Comparison of ENCODE assay signal across 10 cellular contexts in the genomic region with DNA sequence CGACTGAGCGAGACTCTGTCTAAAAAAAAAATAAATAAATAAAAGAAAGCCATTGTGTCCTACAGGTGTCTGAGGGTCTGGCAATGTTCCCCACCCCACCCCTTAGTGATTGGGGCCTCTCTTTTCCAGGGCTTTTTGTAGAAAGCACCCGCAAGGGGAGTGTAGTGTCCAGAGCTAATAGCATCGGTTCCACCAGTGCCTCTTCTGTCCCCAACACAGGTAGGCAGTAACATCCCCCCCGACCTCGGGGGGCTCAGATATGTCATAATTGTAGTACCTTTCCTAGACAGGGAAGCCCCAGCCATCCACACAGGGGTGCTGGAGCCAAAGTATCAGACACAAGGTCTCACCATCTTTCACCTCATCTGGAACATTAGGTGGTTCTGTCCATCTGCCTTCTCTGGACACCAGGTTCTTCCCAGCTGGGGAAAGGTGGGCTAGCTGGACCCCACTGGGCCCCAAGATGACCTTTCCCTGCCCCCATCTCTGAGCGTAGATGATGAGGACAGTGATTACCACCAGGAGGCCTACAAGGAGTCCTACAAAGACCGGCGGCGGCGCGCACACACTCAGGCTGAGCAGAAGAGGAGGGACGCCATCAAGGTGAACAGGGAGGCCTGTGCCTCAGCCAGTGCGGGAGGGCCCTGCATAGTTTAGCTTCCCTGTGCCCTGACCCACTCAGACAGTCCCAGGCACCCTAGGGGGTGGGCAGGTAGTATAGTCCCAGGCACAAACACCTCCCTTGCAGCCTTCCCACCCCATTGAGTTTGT. TPM values are rescaled to one million over a fixed set of nuclear protein-coding genes. Genes with fewer than 3 reads are reported as not detected.
DNase-seq lines count a peak whose midpoint lies in the region; ATAC-seq and TF ChIP-seq lines count a peak whose summit lies in the region.
"Had no signal": no experiment of that assay in that cellular context is flagged by ENCODE, and none has a peak within 500 bp of the region (broad histone marks: within the 10 kb centered on the region; RNA-seq: fewer than 3 reads in every experiment).

No MANE protein-coding gene starts in this region.

- peaks cover 23 to 44% (median 25%) of the 10 kb centered on the region in 3 donors for H3K4me1 Mint-ChIP-seq in CD8-positive, alpha-beta memory T cell
- H3K4me1 Mint-ChIP-seq in endodermal cell (peaks cover 8% of the 10 kb centered on the region), osteocyte (ENCODE audit: unreplicated experiment) (peaks cover 18% of the 10 kb centered on the region)

- H3K4me3 ChIP-seq in CD8-positive, alpha-beta memory T cell (ENCODE audit: low read length): no peak overlapping the region
- peak overlapping the region; percentile 49 for H3K4me3 ChIP-seq in NB4 (ENCODE audit: low read depth, low read length)
- H3K4me3 ChIP-seq in endodermal cell (ENCODE audit: low read length): no peak overlapping the region

- H3K9ac ChIP-seq in endodermal cell (ENCODE audit: extremely low read depth, low read length, poor library complexity, severe bottlenecking): no peak overlapping the region

- WGBS in endodermal cell (ENCODE audit: insufficient coverage in 1 of 2, insufficient read length in 1 of 2), 2 experiments: 91 to 96% methylated on average over 6 to 14 of the region's 14 CpGs

- no peak for TF ChIP-seq POLR2A in NB4 (IDR thresholded peaks at IDR 0.05; ENCODE audit: extremely low read depth, insufficient read length)

- H3K36me3 Mint-ChIP-seq in CD8-positive, alpha-beta memory T cell: peaks cover 0 to 82% (median 17%) of the 10 kb centered on the region in 3 donors
- peaks cover 54% of the 10 kb centered on the region for H3K36me3 Mint-ChIP-seq in endodermal cell (ENCODE audit: low read depth)
- H3K36me3 Mint-ChIP-seq in osteocyte (ENCODE audit: unreplicated experiment): peaks cover 27% of the 10 kb centered on the region

- peaks cover 46% of the 10 kb centered on the region for H3K36me3 ChIP-seq in CD8-positive, alpha-beta memory T cell (ENCODE audit: insufficient read depth, low read length)
- H3K36me3 ChIP-seq in endodermal cell (ENCODE audit: control insufficient read depth, insufficient read depth, low read length): peaks cover 81% of the 10 kb centered on the region

- H3K9me3 ChIP-seq in CD8-positive, alpha-beta memory T cell (ENCODE audit: low read length): no peaks in the 10 kb centered on the region
- no peaks in the 10 kb centered on the region for H3K9me3 ChIP-seq in endodermal cell (ENCODE audit: control insufficient read depth, low read length)

- TF ChIP-seq CTCF in NB4 (IDR thresholded peaks at IDR 0.05; ENCODE audit: low read depth, low read length) (no peak), endodermal cell (conservative IDR thresholded peaks at IDR 0.05) (no peak), osteocyte (IDR thresholded peaks at IDR 0.05) (no peak)

- CTCF ChIA-PET in CD8-positive, alpha-beta memory T cell (lab: Charles Lee): interaction anchor here (1.4 to 2.9 kb wide), 3 partner anchors 9 to 21 kb away, joined by 3 to 23 read pairs (median 12); partner anchors contain the start of gene PSMC3IP

- H3K27me3 Mint-ChIP-seq in CD8-positive, alpha-beta memory T cell: no peaks in the 10 kb centered on the region
- H3K27me3 Mint-ChIP-seq in endodermal cell (ENCODE audit: insufficient read depth) (no peaks in the 10 kb centered on the region), osteocyte (ENCODE audit: unreplicated experiment) (no peaks in the 10 kb centered on the region)

- DNase-seq in CD8-positive, alpha-beta memory T cell: no peak
- DNase-seq in NB4 (ENCODE audit: low read depth): no peak
- no peak for DNase-seq in endodermal cell
- DNase-seq in osteocyte (ENCODE audit: extremely low spot score, unreplicated experiment): no peak
- no peak for DNase-seq in pons (ENCODE audit: low spot score)
- DNase-seq in germinal center (ENCODE audit: low spot score): no peak
- DNase-seq in activated CD4-positive, CD25-positive, alpha-beta regulatory T cell treated with anti-CD3 and anti-CD28 coated beads, Interleukin-2, amount 50 U/mL, for 72 hours: no peak
- DNase-seq: NCI-H2171 treated with DMSO at 0.1 percent for 48 hours; stimulated activated naive CD4-positive, alpha-beta T cell had no signal

- H3K4me3 Mint-ChIP-seq in CD8-positive, alpha-beta memory T cell: peak overlapping the region in 5 of 7 donors; percentile 54 to 96 (median 64)
- peak overlapping the region; percentile 86 for H3K4me3 Mint-ChIP-seq in endodermal cell
- peak overlapping the region; percentile 91 for H3K4me3 Mint-ChIP-seq in osteocyte (ENCODE audit: unreplicated experiment)

- no peaks in the 10 kb centered on the region for H3K27me3 ChIP-seq in CD8-positive, alpha-beta memory T cell (ENCODE audit: insufficient read depth, low read length, poor library complexity, severe bottlenecking)
- H3K27me3 ChIP-seq in endodermal cell (ENCODE audit: control insufficient read depth, insufficient read depth, low read length, poor library complexity, severe bottlenecking): no peaks in the 10 kb centered on the region

- no peaks in the 10 kb centered on the region for H3K9me3 Mint-ChIP-seq in CD8-positive, alpha-beta memory T cell
- H3K9me3 Mint-ChIP-seq in endodermal cell (no peaks in the 10 kb centered on the region), osteocyte (ENCODE audit: unreplicated experiment) (no peaks in the 10 kb centered on the region)

- POLR2A ChIA-PET in CD8-positive, alpha-beta memory T cell (lab: Charles Lee): interaction anchor here (2.5 kb wide), 1 partner anchor 9 kb away, joined by 12 read pairs; the partner anchor contains the start of gene PSMC3IP

- peak overlapping the region in 7 of 8 donors; percentile 24 to 92 (median 62) for H3K27ac Mint-ChIP-seq in CD8-positive, alpha-beta memory T cell
- H3K27ac Mint-ChIP-seq in endodermal cell (peak overlapping the region; percentile 48), osteocyte (ENCODE audit: unreplicated experiment) (peak overlapping the region; percentile 92)

- H3K27ac ChIP-seq in CD8-positive, alpha-beta memory T cell (ENCODE audit: low read depth, low read length): no peak overlapping the region
- H3K27ac ChIP-seq in endodermal cell (ENCODE audit: low read depth, low read length): no peak overlapping the region

- ATAC-seq in HG02885 (IDR thresholded peaks at IDR 0.05; ENCODE audit: poor library complexity, unreplicated experiment): no peak

- H3K4me1 ChIP-seq in CD8-positive, alpha-beta memory T cell (ENCODE audit: insufficient read depth, low read length): peaks cover 34% of the 10 kb centered on the region
- peaks cover 4% of the 10 kb centered on the region for H3K4me1 ChIP-seq in endodermal cell (ENCODE audit: control insufficient read depth, insufficient read depth, low read length)

RNA-seq across cellular contexts. Expression of gene MLX, which starts 1.6 kb away (rescaled TPM):
- total RNA-seq in CD8-positive, alpha-beta memory T cell: 10 to 100 TPM; 61.8 to 62.3 TPM
- polyA plus RNA-seq in CD8-positive, alpha-beta memory T cell: 52.1 TPM
- total RNA-seq in endodermal cell (10 to 100 TPM; 37.1 to 38.5 TPM), osteocyte (34.6 and 35.8 TPM in 2 replicates)
- 38.7 TPM for polyA plus RNA-seq in endodermal cell (2013, experiment 1 of 2)
- polyA plus RNA-seq in endodermal cell (2013, experiment 2 of 2): 34.2 TPM

RNA-seq across cellular contexts. Expression of gene COASY, which starts 6.6 kb away (rescaled TPM):
- total RNA-seq in CD8-positive, alpha-beta memory T cell: 100 to 1,000 TPM; 103 to 107 TPM
- polyA plus RNA-seq in CD8-positive, alpha-beta memory T cell: 65.6 TPM
- total RNA-seq in endodermal cell: 10 to 100 TPM; 97.7 to 99.4 TPM
- polyA plus RNA-seq in endodermal cell (2013, experiment 1 of 2): 75.8 TPM
- polyA plus RNA-seq in endodermal cell (2013, experiment 2 of 2): 59.8 TPM
- total RNA-seq in osteocyte: 51.7 and 62.7 TPM in 2 replicates

RNA-seq across cellular contexts. Expression of gene PSMC3IP, which starts 9.0 kb away (rescaled TPM):
- total RNA-seq in CD8-positive, alpha-beta memory T cell: 10 to 100 TPM; 35.9 to 36.2 TPM
- 0.83 TPM for polyA plus RNA-seq in CD8-positive, alpha-beta memory T cell
- total RNA-seq in endodermal cell (10 to 100 TPM; 27.8 to 38.6 TPM), osteocyte (5.5 and 5.6 TPM in 2 replicates)
- 29.5 TPM for polyA plus RNA-seq in endodermal cell (2013, experiment 1 of 2)
- 27.7 TPM for polyA plus RNA-seq in endodermal cell (2013, experiment 2 of 2)

RNA-seq across cellular contexts. Expression of gene HSD17B1, which starts 15.8 kb away (rescaled TPM):
- total RNA-seq in CD8-positive, alpha-beta memory T cell: under 1 TPM; 0.29 to 0.37 TPM
- polyA plus RNA-seq in CD8-positive, alpha-beta memory T cell: 0.48 TPM
- total RNA-seq in endodermal cell: 1 to 10 TPM; 2.4 to 2.8 TPM
- polyA plus RNA-seq in endodermal cell (2013, experiment 1 of 2): 2.1 TPM
- polyA plus RNA-seq in endodermal cell (2013, experiment 2 of 2): 1.2 TPM
- 1.2 and 1.4 TPM in 2 replicates for total RNA-seq in osteocyte

RNA-seq across cellular contexts. Expression of gene NAGLU, which starts 32.5 kb away (rescaled TPM):
- 10 to 100 TPM; 15.8 to 17.4 TPM for total RNA-seq in CD8-positive, alpha-beta memory T cell
- polyA plus RNA-seq in CD8-positive, alpha-beta memory T cell: 17.0 TPM
- total RNA-seq in endodermal cell (10 to 100 TPM; 29.1 to 31.5 TPM), osteocyte (86.5 and 96.6 TPM in 2 replicates)
- 15.7 TPM for polyA plus RNA-seq in endodermal cell (2013, experiment 1 of 2)
- polyA plus RNA-seq in endodermal cell (2013, experiment 2 of 2): 13.6 TPM
